ENCODE assay signal across 8 cellular contexts in the genomic region with DNA sequence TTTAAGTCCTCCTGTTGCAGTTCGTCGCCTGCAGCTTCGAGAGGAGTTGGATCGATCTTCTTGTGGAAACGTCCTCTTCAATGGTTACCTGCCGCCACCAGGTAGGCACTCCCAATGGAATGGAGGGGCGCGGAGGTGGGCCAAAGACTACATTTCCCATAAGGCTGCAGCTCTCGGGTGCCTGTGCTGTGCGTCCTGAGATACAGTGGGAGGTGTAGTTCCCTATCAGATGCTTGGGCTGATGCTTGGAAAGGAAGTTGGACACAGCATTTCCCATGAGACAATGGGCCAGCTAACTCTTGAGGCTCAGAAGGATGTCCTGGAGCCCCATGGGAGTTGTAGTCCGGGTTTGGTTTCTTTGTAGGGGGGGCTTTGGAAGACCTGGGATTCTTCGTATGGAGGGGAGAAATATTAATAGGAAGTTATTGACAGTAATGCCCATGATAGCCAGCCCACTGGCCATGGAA. TPM values are rescaled to one million over a fixed set of nuclear protein-coding genes. Genes with fewer than 3 reads are reported as not detected.
DNase-seq lines count a peak whose midpoint lies in the region; ATAC-seq and TF ChIP-seq lines count a peak whose summit lies in the region.

No MANE protein-coding gene starts in this region.

- H3K4me3 ChIP-seq in choroid plexus epithelial cell (ENCODE audit: low read depth, low read length), result no peak overlapping the region

- H3K9me3 Mint-ChIP-seq in stimulated activated naive CD8-positive, alpha-beta T cell treated with anti-CD3 and anti-CD28 coated beads, Interleukin-15, amount 100 ng/mL, for 72 hours, result no peaks in the 10 kb centered on the region

- no peaks in the 10 kb centered on the region for H3K27me3 Mint-ChIP-seq in stimulated activated naive CD8-positive, alpha-beta T cell treated with anti-CD3 and anti-CD28 coated beads, Interleukin-15, amount 100 ng/mL, for 72 hours

- intact Hi-C loops in left cardiac atrium (cut with DNase I), result no loop called here

- peak; percentile 38 for DNase-seq in activated T-cell treated with anti-CD3 and anti-CD28 coated beads, Interleukin-2, amount 50 U/mL, for 1 hour
- no peak for DNase-seq in activated T-cell treated with anti-CD3 and anti-CD28 coated beads, Interleukin-2, amount 50 U/mL, for 48 hours
- DNase-seq in NOMO-1 (lab: John Stamatoyannopoulos, UW; ENCODE audit: unreplicated experiment in 2 of 2), result peak; percentile 57 to 72
- peak; percentile 49 for DNase-seq in choroid plexus epithelial cell (ENCODE audit: low read depth)
- DNase-seq in stimulated activated naive CD8-positive, alpha-beta T cell treated with anti-CD3 and anti-CD28 coated beads, Interleukin-15, amount 100 ng/mL, for 72 hours, result no peak
- DNase-seq in left cardiac atrium, result no peak

- peak overlapping the region; percentile 87 to 94 for H3K4me3 Mint-ChIP-seq in stimulated activated naive CD8-positive, alpha-beta T cell treated with anti-CD3 and anti-CD28 coated beads, Interleukin-15, amount 100 ng/mL, for 72 hours

- TF ChIP-seq CTCF in choroid plexus epithelial cell (conservative IDR thresholded peaks at IDR 0.05; ENCODE audit: low read depth, low read length), result no peak

- no peak for ATAC-seq in stimulated activated naive CD8-positive, alpha-beta T cell treated with anti-CD3 and anti-CD28 coated beads, Interleukin-15, amount 100 ng/mL, for 72 hours
- no peak for ATAC-seq in HG03378 (IDR thresholded peaks at IDR 0.05; ENCODE audit: unreplicated experiment)
- ATAC-seq in GM21447 (IDR thresholded peaks at IDR 0.05; ENCODE audit: unreplicated experiment), result no peak
- no peak for ATAC-seq in left cardiac atrium

- no peak overlapping the region for H3K27ac Mint-ChIP-seq in stimulated activated naive CD8-positive, alpha-beta T cell treated with anti-CD3 and anti-CD28 coated beads, Interleukin-15, amount 100 ng/mL, for 72 hours

- H3K4me1 Mint-ChIP-seq in stimulated activated naive CD8-positive, alpha-beta T cell treated with anti-CD3 and anti-CD28 coated beads, Interleukin-15, amount 100 ng/mL, for 72 hours, result peaks cover 34% of the 10 kb centered on the region

RNA-seq across cellular contexts. Expression of gene SHKBP1, which starts 1.8 kb away (rescaled TPM):
- 10 to 100 TPM; 23.5 to 24.4 TPM for total RNA-seq in left cardiac atrium

RNA-seq across cellular contexts. Expression of gene LTBP4, which starts 22.7 kb away (rescaled TPM):
- total RNA-seq in left cardiac atrium, result 100 to 1,000 TPM; 272 to 361 TPM

Comparison
In these comparisons a context has a peak if more than half of its experiments do, and no peak if none do; other contexts are left out.
1. DNase-seq: peak in activated T-cell treated with anti-CD3 and anti-CD28 coated beads, Interleukin-2, amount 50 U/mL, for 1 hour (single experiment), NOMO-1 (2 of 2) and choroid plexus epithelial cell (single experiment); none in activated T-cell treated with anti-CD3 and anti-CD28 coated beads, Interleukin-2, amount 50 U/mL, for 48 hours (0 of 2), stimulated activated naive CD8-positive, alpha-beta T cell treated with anti-CD3 and anti-CD28 coated beads, Interleukin-15, amount 100 ng/mL, for 72 hours (0 of 2) and left cardiac atrium (single experiment).